1 cellular context compared by ENCODE assay signal in the genomic region with DNA sequence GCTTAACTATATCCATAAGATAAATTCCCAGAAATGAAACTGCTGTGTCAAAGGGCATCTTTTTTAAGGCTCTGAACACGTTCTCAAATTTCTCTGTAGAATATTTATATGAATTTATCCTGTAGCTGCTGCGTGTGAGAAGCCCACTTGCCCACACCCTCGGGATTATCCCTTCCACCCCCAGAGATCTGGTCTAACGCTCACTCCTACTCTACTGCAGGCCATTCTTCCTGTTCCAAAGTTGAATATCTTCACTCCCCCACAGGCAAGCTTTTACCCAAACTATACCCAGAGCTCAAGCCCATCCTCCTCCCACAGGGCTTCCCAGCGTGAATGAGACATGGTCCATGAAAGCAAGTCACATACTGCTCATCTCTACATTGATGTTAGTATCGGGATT.
"Had no signal": no experiment of that assay in that cellular context is flagged by ENCODE, and none has a peak within 500 bp of the region (broad histone marks: within the 10 kb centered on the region; RNA-seq: fewer than 3 reads in every experiment).

No MANE protein-coding gene starts in this region.

- H3K4me3 ChIP-seq: MG63 had no signal

- H3K9me3 ChIP-seq: MG63 had no signal

- H3K36me3 ChIP-seq: MG63 had no signal
